Comparison of ENCODE assay signal across 1 cellular context in genomic region chr9:83688921-83689320, GRCh38.
TF ChIP-seq lines count a peak whose summit lies in the region.

No MANE protein-coding gene starts in this region.

TF ChIP-seq in HEK293, 187 proteins besides CTCF, POLR2A, EP300 and RAD21 (continued from another document):
- TF ChIP-seq ZNF530 (tag by site-specific recombination; IDR thresholded peaks at IDR 0.05; ENCODE audit: low read depth), result no peak
TF ChIP-seq in HEK293: peak in this region for 1.
